1 cellular context compared by ENCODE assay signal in genomic region chr14:103973354-103973753, GRCh38.
TF ChIP-seq lines count a peak whose summit lies in the region.

No MANE protein-coding gene starts in this region.

TF ChIP-seq in GM23338, 12 proteins besides CTCF, POLR2A, EP300 and RAD21:
- TF ChIP-seq ZNF462 (CRISPR knock-in tag; IDR thresholded peaks at IDR 0.05) (no peak), STAT1 (IDR thresholded peaks at IDR 0.05; ENCODE audit: unreplicated experiment) (no peak), REST (IDR thresholded peaks at IDR 0.05; ENCODE audit: unreplicated experiment) (no peak), EZH2phosphoT487 (IDR thresholded peaks at IDR 0.05; ENCODE audit: unreplicated experiment) (no peak), EZH2 (IDR thresholded peaks at IDR 0.05; ENCODE audit: low read depth, unreplicated experiment) (no peak), ZNF114 (CRISPR knock-in tag; IDR thresholded peaks at IDR 0.05) (no peak), POLR2AphosphoS5 (IDR thresholded peaks at IDR 0.05; ENCODE audit: low read depth) (no peak), ZNF331 (CRISPR knock-in tag; IDR thresholded peaks at IDR 0.05; ENCODE audit: low read depth) (no peak), ETS1 (IDR thresholded peaks at IDR 0.05) (no peak)
TF ChIP-seq in GM23338: peak in this region for 0.
